Comparison of ENCODE assay signal across 25 cellular contexts in the genomic region with DNA sequence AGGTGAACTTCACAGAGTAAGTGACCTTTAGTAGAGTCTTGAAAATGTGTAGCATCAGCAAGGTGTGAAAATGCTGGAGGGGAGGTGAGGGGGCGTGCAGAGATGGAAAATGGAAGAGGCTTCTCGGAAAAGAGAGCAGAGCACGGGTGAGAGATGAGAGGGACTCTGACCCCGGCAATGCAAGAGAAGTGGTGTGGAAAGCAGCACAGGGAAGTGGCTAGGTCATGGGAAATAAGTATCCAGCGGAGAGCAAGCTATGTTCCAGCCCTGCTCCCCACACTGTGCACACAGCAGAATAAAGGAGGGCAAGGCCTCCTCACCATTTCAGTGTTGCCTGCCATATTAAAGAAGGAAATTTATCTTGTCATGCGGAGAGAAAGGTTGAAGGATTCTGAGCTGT.
"Had no signal": no experiment of that assay in that cellular context is flagged by ENCODE, and none has a peak within 500 bp of the region (broad histone marks: within the 10 kb centered on the region; RNA-seq: fewer than 3 reads in every experiment).

No MANE protein-coding gene starts in this region.

- H3K9me3 ChIP-seq: body of pancreas, esophagus squamous epithelium, upper lobe of left lung, vagina had no signal

- H3K27me3 Mint-ChIP-seq: activated CD4-positive, alpha-beta memory T cell treated with anti-CD3 and anti-CD28 coated beads, Interleukin-2, amount 10 ng/mL, durations not matched to agents 7 days and 5 days; activated naive CD4-positive, alpha-beta T cell treated with anti-CD3 and anti-CD28 coated beads, Interleukin-2, amount 50 U/mL, for 24 hours; stimulated activated memory B cell treated with anti-CD40 and anti-IgM and Interleukin-4, amounts not matched to agents 10 μg/mL and 1 μg/mL and 100 μg/mL, for 72 hours; stimulated activated naive CD8-positive, alpha-beta T cell treated with anti-CD3 and anti-CD28 coated beads, Interleukin-15, amount 100 ng/mL, for 72 hours had no signal

- FAIRE-seq: colon, endometrium, frontal cortex, islet of Langerhans had no signal

- H3K4me1 ChIP-seq: body of pancreas, esophagus squamous epithelium, upper lobe of left lung, vagina had no signal

- ATAC-seq: body of pancreas; stimulated activated memory B cell treated with anti-CD40 and anti-IgM and Interleukin-4, amounts not matched to agents 10 μg/mL and 1 μg/mL and 100 μg/mL, for 72 hours; stimulated activated naive CD8-positive, alpha-beta T cell treated with anti-CD3 and anti-CD28 coated beads, Interleukin-15, amount 100 ng/mL, for 72 hours had no signal

- DNase-seq: activated CD4-positive, alpha-beta memory T cell treated with anti-CD3 and anti-CD28 coated beads, Interleukin-2, amount 10 ng/mL, durations not matched to agents 7 days and 5 days; activated CD4-positive, alpha-beta T cell treated with anti-CD3 and anti-CD28 coated beads for 48 hours; activated T-cell treated with anti-CD3 and anti-CD28 coated beads, Interleukin-2, amount 50 U/mL, for 48 hours; body of pancreas; dermis blood vessel endothelial cell; effector CD4-positive, alpha-beta T cell; esophagus squamous epithelium; mammary epithelial cell; posterior cingulate gyrus; stimulated activated CD4-positive, alpha-beta T cell treated with anti-CD3 and anti-CD28 coated beads, Interleukin-1b, Interleukin-23, amount 100 ng/mL, for 48 hours; stimulated activated CD4-positive, alpha-beta T cell treated with anti-CD3 and anti-CD28 coated beads, Interleukin-4, amount 100 ng/mL, for 4 hours; stimulated activated CD8-positive, alpha-beta memory T cell treated with anti-CD3 and anti-CD28 coated beads, Interleukin-4, amount 100 ng/mL, for 48 hours; stimulated activated naive CD8-positive, alpha-beta T cell treated with anti-CD3 and anti-CD28 coated beads, Interleukin-15, amount 100 ng/mL, for 72 hours; substantia nigra; upper lobe of left lung had no signal

- H3K36me3 Mint-ChIP-seq: activated naive CD4-positive, alpha-beta T cell treated with anti-CD3 and anti-CD28 coated beads, Interleukin-2, amount 50 U/mL, for 24 hours; stimulated activated memory B cell treated with anti-CD40 and anti-IgM and Interleukin-4, amounts not matched to agents 10 μg/mL and 1 μg/mL and 100 μg/mL, for 72 hours had no signal

- H3K4me1 Mint-ChIP-seq: activated CD4-positive, alpha-beta memory T cell treated with anti-CD3 and anti-CD28 coated beads, Interleukin-2, amount 10 ng/mL, durations not matched to agents 7 days and 5 days; activated naive CD4-positive, alpha-beta T cell treated with anti-CD3 and anti-CD28 coated beads, Interleukin-2, amount 50 U/mL, for 24 hours; stimulated activated memory B cell treated with anti-CD40 and anti-IgM and Interleukin-4, amounts not matched to agents 10 μg/mL and 1 μg/mL and 100 μg/mL, for 72 hours; stimulated activated naive CD8-positive, alpha-beta T cell treated with anti-CD3 and anti-CD28 coated beads, Interleukin-15, amount 100 ng/mL, for 72 hours had no signal

- H3K4me2 ChIP-seq: smooth muscle cell had no signal

- H3K27ac ChIP-seq: body of pancreas, epithelial cell of prostate, esophagus squamous epithelium, upper lobe of left lung, vagina had no signal

- H3K27ac Mint-ChIP-seq: activated CD4-positive, alpha-beta memory T cell treated with anti-CD3 and anti-CD28 coated beads, Interleukin-2, amount 10 ng/mL, durations not matched to agents 7 days and 5 days; activated naive CD4-positive, alpha-beta T cell treated with anti-CD3 and anti-CD28 coated beads, Interleukin-2, amount 50 U/mL, for 24 hours; activated T-helper 2 cell treated with anti-CD3 and anti-CD28 coated beads, Interferon-gamma antibody, Interleukin-2, Interleukin-4, amounts not matched to agents 10 μg/mL and 5 μg/mL and 100 μg/mL, durations not matched to agents 14 hours and 24 hours and 36 hours; stimulated activated memory B cell treated with anti-CD40 and anti-IgM and Interleukin-4, amounts not matched to agents 10 μg/mL and 1 μg/mL and 100 μg/mL, for 72 hours; stimulated activated naive CD8-positive, alpha-beta T cell treated with anti-CD3 and anti-CD28 coated beads, Interleukin-15, amount 100 ng/mL, for 72 hours had no signal

- H3K4me3 Mint-ChIP-seq: activated CD4-positive, alpha-beta memory T cell treated with anti-CD3 and anti-CD28 coated beads, Interleukin-2, amount 10 ng/mL, durations not matched to agents 7 days and 5 days; activated naive CD4-positive, alpha-beta T cell treated with anti-CD3 and anti-CD28 coated beads, Interleukin-2, amount 50 U/mL, for 24 hours; stimulated activated memory B cell treated with anti-CD40 and anti-IgM and Interleukin-4, amounts not matched to agents 10 μg/mL and 1 μg/mL and 100 μg/mL, for 72 hours; stimulated activated naive CD8-positive, alpha-beta T cell treated with anti-CD3 and anti-CD28 coated beads, Interleukin-15, amount 100 ng/mL, for 72 hours had no signal

- H3K36me3 ChIP-seq: esophagus squamous epithelium, upper lobe of left lung, vagina had no signal

- H3K9me3 Mint-ChIP-seq: activated CD4-positive, alpha-beta memory T cell treated with anti-CD3 and anti-CD28 coated beads, Interleukin-2, amount 10 ng/mL, durations not matched to agents 7 days and 5 days; activated naive CD4-positive, alpha-beta T cell treated with anti-CD3 and anti-CD28 coated beads, Interleukin-2, amount 50 U/mL, for 24 hours; activated T-helper 2 cell treated with anti-CD3 and anti-CD28 coated beads, Interferon-gamma antibody, Interleukin-2, Interleukin-4, amounts not matched to agents 10 μg/mL and 5 μg/mL and 100 μg/mL, durations not matched to agents 14 hours and 24 hours and 36 hours; stimulated activated memory B cell treated with anti-CD40 and anti-IgM and Interleukin-4, amounts not matched to agents 10 μg/mL and 1 μg/mL and 100 μg/mL, for 72 hours; stimulated activated naive CD8-positive, alpha-beta T cell treated with anti-CD3 and anti-CD28 coated beads, Interleukin-15, amount 100 ng/mL, for 72 hours had no signal

- H3K27me3 ChIP-seq: body of pancreas, esophagus squamous epithelium, upper lobe of left lung, vagina had no signal

- H3K4me3 ChIP-seq: body of pancreas, esophagus squamous epithelium, smooth muscle cell, upper lobe of left lung, vagina had no signal
